ENCODE assay signal across 10 cellular contexts in genomic region chr6:42042108-42042507, GRCh38. TPM values are rescaled to one million over a fixed set of nuclear protein-coding genes. Genes with fewer than 3 reads are reported as not detected.
A peak's percentile ranks its signal among the peaks of the same experiment; 100 is the strongest.
DNase-seq lines count a peak whose midpoint lies in the region; ATAC-seq, FAIRE-seq and TF ChIP-seq lines count a peak whose summit lies in the region.
"Had no signal": no experiment of that assay in that cellular context is flagged by ENCODE, and none has a peak within 500 bp of the region (broad histone marks: within the 10 kb centered on the region; RNA-seq: fewer than 3 reads in every experiment).

No MANE protein-coding gene starts in this region.

- H3K4me3 ChIP-seq in A549 (no peak overlapping the region), DOHH2 (ENCODE audit: low read length) (no peak overlapping the region)

- no peaks in the 10 kb centered on the region for H3K27me3 Mint-ChIP-seq in activated naive CD8-positive, alpha-beta T cell treated with anti-CD3 and anti-CD28 coated beads, Interleukin-2, amount 50 U/mL, for 24 hours
- H3K27me3 Mint-ChIP-seq in naive thymus-derived CD8-positive, alpha-beta T cell: no peaks in the 10 kb centered on the region

- no peaks in the 10 kb centered on the region for H3K9me3 Mint-ChIP-seq in activated naive CD8-positive, alpha-beta T cell treated with anti-CD3 and anti-CD28 coated beads, Interleukin-2, amount 50 U/mL, for 24 hours
- H3K9me3 Mint-ChIP-seq in naive thymus-derived CD8-positive, alpha-beta T cell: no peaks in the 10 kb centered on the region

- peaks cover 60% of the 10 kb centered on the region for H3K4me1 ChIP-seq in A549
- peaks cover 85% of the 10 kb centered on the region for H3K4me1 ChIP-seq in DOHH2 (ENCODE audit: control insufficient read depth, low read length)

- FAIRE-seq in A549 (lab: Jason Lieb, UNC): no peak

- peaks cover 27% of the 10 kb centered on the region for H3F3A ChIP-seq in DOHH2 (ENCODE audit: control insufficient read depth, insufficient read depth)

- WGBS in A549 (ENCODE audit: missing lambda C conversion rate): 90% methylated on average over 14 of the region's 14 CpGs

- ATAC-seq in A549 (no peak), HG03521 (IDR thresholded peaks at IDR 0.05; ENCODE audit: unreplicated experiment) (no peak), GM21515 (IDR thresholded peaks at IDR 0.05; ENCODE audit: unreplicated experiment) (no peak)
- ATAC-seq in activated naive CD8-positive, alpha-beta T cell treated with anti-CD3 and anti-CD28 coated beads, Interleukin-2, amount 50 U/mL, for 24 hours: no peak
- ATAC-seq in naive thymus-derived CD8-positive, alpha-beta T cell: no peak

- no peak for TF ChIP-seq POLR2A in A549 (IDR thresholded peaks at IDR 0.05; ENCODE audit: low read length)

- peaks cover 96% of the 10 kb centered on the region for H3K4me1 Mint-ChIP-seq in activated naive CD8-positive, alpha-beta T cell treated with anti-CD3 and anti-CD28 coated beads, Interleukin-2, amount 50 U/mL, for 24 hours
- H3K4me1 Mint-ChIP-seq in naive thymus-derived CD8-positive, alpha-beta T cell: peaks cover 46 to 92% (median 80%) of the 10 kb centered on the region in 4 donors

- no peaks in the 10 kb centered on the region for H3K36me3 Mint-ChIP-seq in activated naive CD8-positive, alpha-beta T cell treated with anti-CD3 and anti-CD28 coated beads, Interleukin-2, amount 50 U/mL, for 24 hours (ENCODE audit: low read depth)
- H3K36me3 Mint-ChIP-seq in naive thymus-derived CD8-positive, alpha-beta T cell: peaks cover 15 to 63% (median 22%) of the 10 kb centered on the region in 3 donors

- TF ChIP-seq RAD21 in A549 (conservative IDR thresholded peaks at IDR 0.05 in 1 of 2, IDR thresholded peaks at IDR 0.05 in 1 of 2): no peak

- no peaks in the 10 kb centered on the region for H3K9me2 ChIP-seq in DOHH2 (replicated peaks; ENCODE audit: control insufficient read depth, low read length)

- DNase-seq in A549 (ENCODE audit: low read depth in 1 of 2, low spot score in 1 of 2): no peak
- no peak for DNase-seq in activated naive CD8-positive, alpha-beta T cell treated with anti-CD3 and anti-CD28 coated beads, Interleukin-2, amount 50 U/mL, for 24 hours
- peak in 4 of 10 donors; percentile 28 to 53 (median 42) for DNase-seq in naive thymus-derived CD8-positive, alpha-beta T cell
- no peak for DNase-seq in SK-N-DZ (ENCODE audit: low spot score)
- DNase-seq in pons (ENCODE audit: low spot score): no peak
- DNase-seq: NCI-H510A, SHP77 treated with DMSO at 0.1 percent for 48 hours had no signal

- POLR2A ChIA-PET in A549 (lab: Yijun Ruan, JAX): no interaction called here
- POLR2A ChIA-PET in naive thymus-derived CD8-positive, alpha-beta T cell (lab: Charles Lee): interaction anchor here (0.6 to 16.0 kb wide), 13 partner anchors 7 to 258 kb away, joined by 3 to 233 read pairs (median 4); partner anchors contain the start of genes BYSL, CCND3, MED20 and TAF8

- H3K4me2 ChIP-seq in A549 (no peak overlapping the region), DOHH2 (ENCODE audit: low read length) (no peak overlapping the region)

- no peaks in the 10 kb centered on the region for H4K20me1 ChIP-seq in DOHH2 (ENCODE audit: control insufficient read depth, insufficient read depth, low read depth, low read length)

- TF ChIP-seq EP300 in A549 (IDR thresholded peaks at IDR 0.05): no peak

- TF ChIP-seq CTCF in A549 (IDR thresholded peaks at IDR 0.05) (no peak), DOHH2 (IDR thresholded peaks at IDR 0.05; ENCODE audit: low read depth, low read length, poor library complexity, severe bottlenecking) (no peak)

- peak overlapping the region; percentile 78 for H3K4me3 Mint-ChIP-seq in activated naive CD8-positive, alpha-beta T cell treated with anti-CD3 and anti-CD28 coated beads, Interleukin-2, amount 50 U/mL, for 24 hours
- peak overlapping the region; percentile 80 to 99 (median 97) for H3K4me3 Mint-ChIP-seq in naive thymus-derived CD8-positive, alpha-beta T cell

- H3K9me3 ChIP-seq in A549: no peaks in the 10 kb centered on the region
- H3K9me3 ChIP-seq in DOHH2 (ENCODE audit: control insufficient read depth, insufficient read depth, low read length): no peaks in the 10 kb centered on the region

- H3K79me2 ChIP-seq in DOHH2 (ENCODE audit: control insufficient read depth, low read length): peaks cover 47% of the 10 kb centered on the region

- CTCF ChIA-PET in A549 (lab: Yijun Ruan, JAX): interaction anchor here (1.1 to 11.6 kb wide), 4 partner anchors 106 to 257 kb away, joined by 8 to 191 read pairs (median 90); partner anchors contain the start of genes CCND3, PRICKLE4 and TOMM6

- H3K27me3 ChIP-seq in DOHH2 (ENCODE audit: control insufficient read depth, low read length): no peaks in the 10 kb centered on the region

- H3K27ac ChIP-seq in A549: peak overlapping the region; percentile 63 to 96; a peak in 5 of 6 replicates
- peak overlapping the region; percentile 82 for H3K27ac ChIP-seq in DOHH2 (ENCODE audit: low read depth, low read length)

- H3K27ac Mint-ChIP-seq in activated naive CD8-positive, alpha-beta T cell treated with anti-CD3 and anti-CD28 coated beads, Interleukin-2, amount 50 U/mL, for 24 hours: peak overlapping the region; percentile 91
- H3K27ac Mint-ChIP-seq in naive thymus-derived CD8-positive, alpha-beta T cell: peak overlapping the region; percentile 88 to 99 (median 94)

- H3K36me3 ChIP-seq in DOHH2 (ENCODE audit: control insufficient read depth, low read length): peaks cover 13% of the 10 kb centered on the region

TF ChIP-seq in A549, 52 proteins besides CTCF, POLR2A, EP300 and RAD21:
- TF ChIP-seq ZFP36 (IDR thresholded peaks at IDR 0.05; ENCODE audit: borderline replicate concordance, partially characterized antibody) (no peak), E2F6 (IDR thresholded peaks at IDR 0.05; ENCODE audit: borderline replicate concordance, low read depth) (no peak), ZSCAN20 (CRISPR knock-in tag; IDR thresholded peaks at IDR 0.05) (no peak)

RNA-seq across cellular contexts. Expression of gene TAF8, which starts 8.2 kb away (rescaled TPM):
- polyA plus RNA-seq in A549 (2011; rRNA removed) (18.7 and 20.5 TPM in 2 replicates), A549 (2017; fragmentation: RNase III; extraction: RNeasy Plus Mini Kit Qiagen cat#74134 plus additional on column Dnase treatment) (13.3 to 14.0 TPM (median 13.4 TPM) in 3 replicates)
- 31.2 and 38.1 TPM in 2 replicates for polyA plus RNA-seq in A549 (2012; cell fraction: cytosol; rRNA removed)
- 18.5 and 20.4 TPM in 2 replicates for polyA plus RNA-seq in A549 (2012; cell fraction: nucleus; rRNA removed)
- 40.0 and 64.7 TPM in 2 replicates for polyA minus RNA-seq in A549 (2011; rRNA and poly(A)+ RNA removed)
- total RNA-seq in naive thymus-derived CD8-positive, alpha-beta T cell: 10 to 100 TPM; 61.3 to 73.8 TPM
- polyA plus RNA-seq in naive thymus-derived CD8-positive, alpha-beta T cell: 10 to 100 TPM; 24.4 to 36.8 (median 28.6) TPM
- polyA plus RNA-seq in SK-N-DZ (2014; cell fraction: cytosol; rRNA removed): 25.6 and 30.2 TPM in 2 replicates
- polyA plus RNA-seq in SK-N-DZ (2014; cell fraction: nucleus; rRNA removed): 13.6 and 21.1 TPM in 2 replicates
